Comparison of ENCODE assay signal across 8 cellular contexts in genomic region chr3:30626443-30627181, GRCh38. TPM values are rescaled to one million over a fixed set of nuclear protein-coding genes. Genes with fewer than 3 reads are reported as not detected.
DNase-seq lines count a peak whose midpoint lies in the region; ATAC-seq and TF ChIP-seq lines count a peak whose summit lies in the region.

No MANE protein-coding gene starts in this region.

- CTCF ChIA-PET in RWPE1 (lab: Yijun Ruan, JAX), result no interaction called here

- peaks cover 4% of the 10 kb centered on the region for H3K9me3 ChIP-seq in psoas muscle

- ATAC-seq in psoas muscle, result no peak
- ATAC-seq in activated CD4-positive, CD25-positive, alpha-beta regulatory T cell treated with anti-CD3 and anti-CD28 coated beads, Interleukin-2, amount 50 U/mL, for 24 hours, result no peak
- ATAC-seq in GM21529 (IDR thresholded peaks at IDR 0.05; ENCODE audit: unreplicated experiment), result no peak
- no peak for ATAC-seq in GM19467 (IDR thresholded peaks at IDR 0.05; ENCODE audit: unreplicated experiment)

- intact Hi-C loops in psoas muscle (cut with DNase I) (no loop called here), head of caudate nucleus (cut with DNase I) (no loop called here)

- in situ Hi-C loops in Caki2 (cut with HindIII; ENCODE audit: low pct_unique_long_range_greater_than_20kb, low sequenced_read_pairs), result no loop called here

- POLR2A ChIA-PET in RWPE1 (lab: Yijun Ruan, JAX; ENCODE audit: low non-redundant PET), result no interaction called here

- TF ChIP-seq CTCF in RWPE1 (conservative IDR thresholded peaks at IDR 0.05; ENCODE audit: low read depth) (no peak), psoas muscle (IDR thresholded peaks at IDR 0.05) (no peak)

- no peaks in the 10 kb centered on the region for H3K27me3 ChIP-seq in psoas muscle (ENCODE audit: insufficient read depth in 3 of 3, low read length in 2 of 3)

- peaks cover 0 to 8% of the 10 kb centered on the region in 2 donors for H3K36me3 ChIP-seq in psoas muscle (ENCODE audit: insufficient read depth in 1 of 2, low read depth in 1 of 2)

- H3K27ac ChIP-seq in RWPE1, result peak overlapping the region; percentile 92
- peak overlapping the region; percentile 78 for H3K27ac ChIP-seq in epithelial cell of prostate
- H3K27ac ChIP-seq in psoas muscle, result peak overlapping the region; percentile 39

- peaks cover 55% of the 10 kb centered on the region for H3K4me1 ChIP-seq in psoas muscle

- 78 to 88% (median 81%) methylated on average over 5 of the region's 5 CpGs for WGBS in psoas muscle, 3 donors

- no peak overlapping the region for H3K4me3 ChIP-seq in psoas muscle

- peak; percentile 30 for DNase-seq in Caki2 (ENCODE audit: low read depth)
- DNase-seq in RWPE1 (ENCODE audit: low spot score), result no peak
- no peak for DNase-seq in epithelial cell of prostate (ENCODE audit: low read depth, low spot score)
- DNase-seq in psoas muscle, result no peak
- DNase-seq in head of caudate nucleus, result no peak

RNA-seq across cellular contexts. Expression of gene TGFBR2, which starts 20.2 kb away (rescaled TPM):
- total RNA-seq in Caki2 (2014; rRNA removed; shearing (Covaris generic); ENCODE audit: low replicate concordance), result 41.2 and 44.5 TPM in 2 replicates
- total RNA-seq in psoas muscle, result 10 to 100 TPM; 36.0 to 51.8 (median 44.6) TPM
- 10 to 100 TPM; 19.7 to 58.8 (median 23.4) TPM for polyA plus RNA-seq in psoas muscle

Comparison
In these comparisons a context has a peak if more than half of its experiments do, and no peak if none do; other contexts are left out.
1. H3K27ac ChIP-seq: peak in every context shown above with its lines; median percentile 92 in RWPE1; 78 in epithelial cell of prostate; 39 in psoas muscle.